19 cellular contexts compared by ENCODE assay signal in genomic region chr14:67409461-67409860, GRCh38. TPM values are rescaled to one million over a fixed set of nuclear protein-coding genes. Genes with fewer than 3 reads are reported as not detected.
DNase-seq lines count a peak whose midpoint lies in the region; ATAC-seq, FAIRE-seq and TF ChIP-seq lines count a peak whose summit lies in the region.
"Had no signal": no experiment of that assay in that cellular context is flagged by ENCODE, and none has a peak within 500 bp of the region (broad histone marks: within the 10 kb centered on the region; RNA-seq: fewer than 3 reads in every experiment).

No MANE protein-coding gene starts in this region.

- FAIRE-seq in keratinocyte (lab: Jason Lieb, UNC): peak; percentile 86
- FAIRE-seq: GM12892 had no signal

- H3K18ac ChIP-seq in IMR-90 (ENCODE audit: low read depth, low read length): no peak overlapping the region

- H4K20me1 ChIP-seq in IMR-90 (ENCODE audit: insufficient read depth, low read length) (no peaks in the 10 kb centered on the region), keratinocyte (ENCODE audit: control insufficient read depth, extremely low read depth, insufficient read depth, low read length) (peaks cover 10% of the 10 kb centered on the region)

- no peak for DNase-seq in IMR-90
- DNase-seq in keratinocyte (ENCODE audit: low read depth, low spot score): no peak
- DNase-seq in prostate gland (ENCODE audit: low spot score): peak; percentile 33
- DNase-seq in testis: no peak
- no peak for DNase-seq in type B pancreatic cell (ENCODE audit: extremely low spot score, unreplicated experiment)
- no peak for DNase-seq in G401 (ENCODE audit: low spot score)
- no peak for DNase-seq in OCI-M2 (lab: John Stamatoyannopoulos, UW; ENCODE audit: unreplicated experiment)
- DNase-seq: DND-41, GF-D8, GOT3, NCI-H1105 treated with DMSO at 0.1 percent for 48 hours, NCI-H187, NCI-H345, NCI-H526, SJCRH30 had no signal

- no peak overlapping the region for H3K4me3 Mint-ChIP-seq in type B pancreatic cell

- no peak overlapping the region for H4K91ac ChIP-seq in IMR-90 (ENCODE audit: insufficient read depth, low read depth, low read length)

- POLR2A ChIA-PET in IMR-90 (lab: Charles Lee; ENCODE audit: unreplicated experiment): no interaction called here

- intact Hi-C loops in IMR-90 (cut with micrococcal nuclease): no loop called here
- intact Hi-C loops in prostate gland (cut with DNase I): no loop called here
- intact Hi-C loops in testis (cut with DNase I; ENCODE audit: low total_unique reads): no loop called here

- no peak overlapping the region for H2BK5ac ChIP-seq in IMR-90 (ENCODE audit: low read depth, low read length, poor library complexity, severe bottlenecking)

- H3K9me3 ChIP-seq in IMR-90 (ENCODE audit: control insufficient read depth, insufficient read depth, low read length) (no peaks in the 10 kb centered on the region), duodenal mucosa (ENCODE audit: control insufficient read depth in 1 of 2, low read length in 2 of 2) (no peaks in the 10 kb centered on the region), keratinocyte (ENCODE audit: control insufficient read depth, low read depth, low read length) (no peaks in the 10 kb centered on the region), prostate gland (no peaks in the 10 kb centered on the region), testis (no peaks in the 10 kb centered on the region)
- H3K9me3 ChIP-seq: SJCRH30 had no signal

- TF ChIP-seq CTCF in IMR-90 (conservative IDR thresholded peaks at IDR 0.05; ENCODE audit: low read depth, low read length) (no peak), keratinocyte (optimal IDR thresholded peaks at IDR 0.05 in 1 of 3, IDR thresholded peaks at IDR 0.05 in 1 of 3, conservative IDR thresholded peaks at IDR 0.05 in 1 of 3; ENCODE audit: extremely low read depth in 1 of 3, insufficient read depth in 2 of 3, low read length in 3 of 3) (no peak), prostate gland (IDR thresholded peaks at IDR 0.05) (no peak), testis (IDR thresholded peaks at IDR 0.05) (no peak), type B pancreatic cell (conservative IDR thresholded peaks at IDR 0.05) (no peak)

- no peak overlapping the region for H2BK120ac ChIP-seq in IMR-90 (ENCODE audit: low read depth, low read length)

- no peak overlapping the region for H2BK15ac ChIP-seq in IMR-90 (ENCODE audit: low read depth, low read length)

- H3K23ac ChIP-seq in IMR-90 (ENCODE audit: low read depth, low read length): no peak overlapping the region

- H3K27me3 Mint-ChIP-seq in type B pancreatic cell: no peaks in the 10 kb centered on the region

- H3K4me1 Mint-ChIP-seq in type B pancreatic cell (ENCODE audit: unreplicated experiment): no peaks in the 10 kb centered on the region

- TF ChIP-seq POLR2A in IMR-90 (IDR thresholded peaks at IDR 0.05; ENCODE audit: low read depth, low read length): no peak
- TF ChIP-seq POLR2A in prostate gland (IDR thresholded peaks at IDR 0.05): no peak
- no peak for TF ChIP-seq POLR2A in testis (IDR thresholded peaks at IDR 0.05)

- H3K9ac ChIP-seq in IMR-90 (ENCODE audit: low read depth, low read length): no peak overlapping the region
- H3K9ac ChIP-seq in duodenal mucosa (ENCODE audit: low read depth in 1 of 2, low read length in 2 of 2): peak overlapping the region; percentile 8 to 18
- peak overlapping the region; percentile 95 for H3K9ac ChIP-seq in keratinocyte (ENCODE audit: control insufficient read depth, extremely low read depth, insufficient read depth, low read length)

- no peaks in the 10 kb centered on the region for H3K27me3 ChIP-seq in IMR-90 (ENCODE audit: control insufficient read depth, insufficient read depth, low read length)
- H3K27me3 ChIP-seq in duodenal mucosa (ENCODE audit: control insufficient read depth in 1 of 2, insufficient read depth in 2 of 2, low read length in 2 of 2): peaks cover 0 to 4% of the 10 kb centered on the region in 2 donors
- H3K27me3 ChIP-seq in keratinocyte (ENCODE audit: control insufficient read depth, extremely low read depth, insufficient read depth, low read length): no peaks in the 10 kb centered on the region
- H3K27me3 ChIP-seq in prostate gland (replicated peaks; ENCODE audit: insufficient read depth): no peaks in the 10 kb centered on the region
- no peaks in the 10 kb centered on the region for H3K27me3 ChIP-seq in testis
- H3K27me3 ChIP-seq: SJCRH30 had no signal

- H3K36me3 Mint-ChIP-seq in type B pancreatic cell: no peaks in the 10 kb centered on the region

- peaks cover 5% of the 10 kb centered on the region for H3K4me1 ChIP-seq in IMR-90 (ENCODE audit: control insufficient read depth, insufficient read depth, low read length)
- H3K4me1 ChIP-seq in duodenal mucosa (ENCODE audit: control insufficient read depth in 1 of 2, insufficient read depth in 2 of 2, low read length in 2 of 2): peaks cover 6 to 21% of the 10 kb centered on the region in 2 donors
- H3K4me1 ChIP-seq in keratinocyte (ENCODE audit: control insufficient read depth, extremely low read depth, insufficient read depth, low read length): peaks cover 43% of the 10 kb centered on the region
- no peaks in the 10 kb centered on the region for H3K4me1 ChIP-seq in prostate gland (replicated peaks)
- no peaks in the 10 kb centered on the region for H3K4me1 ChIP-seq in testis

- in situ Hi-C loops in IMR-90 (cut with MboI; ENCODE audit: low sequenced_read_pairs) (no loop called here), G401 (cut with HindIII; ENCODE audit: low sequenced_read_pairs) (no loop called here)

- no peaks in the 10 kb centered on the region for H3K9me3 Mint-ChIP-seq in type B pancreatic cell

- no peak overlapping the region for H3K56ac ChIP-seq in IMR-90 (ENCODE audit: extremely low read depth, insufficient read depth, low read length)

- H3K9me1 ChIP-seq in IMR-90 (ENCODE audit: insufficient read depth, low read length) (peaks cover 8% of the 10 kb centered on the region; the same call in 1 of the 2 replicates), keratinocyte (ENCODE audit: control insufficient read depth, extremely low read depth, insufficient read depth, low read length) (no peaks in the 10 kb centered on the region)

- no peak overlapping the region for H4K8ac ChIP-seq in IMR-90 (ENCODE audit: low read depth in 2 of 2, low read length in 2 of 2)

- H3K27ac Mint-ChIP-seq in type B pancreatic cell: no peak overlapping the region

- H2BK20ac ChIP-seq in IMR-90 (ENCODE audit: low read depth, low read length): no peak overlapping the region

- H3K14ac ChIP-seq in IMR-90 (replicated peaks; ENCODE audit: low read depth, low read length): no peak overlapping the region

- no peak overlapping the region for H2AK9ac ChIP-seq in IMR-90 (replicated peaks; ENCODE audit: low read depth, low read length, poor library complexity)

- whole genome bisulfite sequencing in IMR-90 (ENCODE audit: extremely low coverage in 2 of 2, insufficient read length in 1 of 2), 2 experiments: 64% methylated on average over 6 of the region's 8 CpGs; no CpG with 5 or more reads in 1 of the 2 experiments
- 37% methylated on average over 8 of the region's 8 CpGs for WGBS in prostate gland
- WGBS in testis, 2 donors: 60 to 72% methylated on average over 5 to 8 of the region's 8 CpGs

- H3K4me2 ChIP-seq in IMR-90 (ENCODE audit: low read depth, low read length) (no peak overlapping the region), keratinocyte (ENCODE audit: control insufficient read depth, extremely low read depth, insufficient read depth, low read depth, low read length) (peak overlapping the region; percentile 99)

- no TSS peak for BruUV-seq in IMR-90 (replicated peaks; lab: Mats Ljungman, UMichigan)

- no peak for TF ChIP-seq RAD21 in IMR-90 (IDR thresholded peaks at IDR 0.05; ENCODE audit: low read length)

- no peak overlapping the region for H4K5ac ChIP-seq in IMR-90 (ENCODE audit: low read depth, low read length)

- no peaks in the 10 kb centered on the region for H3K79me1 ChIP-seq in IMR-90 (ENCODE audit: low read depth in 1 of 2, low read length in 2 of 2)

- dilution Hi-C loops in IMR-90 (cut with HindIII; ENCODE audit: low sequenced_read_pairs, unreplicated experiment): no loop called here
- dilution Hi-C loops in keratinocyte (cut with MboI; ENCODE audit: extremely low pct_ligation_motif_present, low sequenced_read_pairs): no loop called here

- H3K36me3 ChIP-seq in IMR-90 (ENCODE audit: control insufficient read depth, insufficient read depth, low read length) (no peaks in the 10 kb centered on the region), duodenal mucosa (ENCODE audit: control insufficient read depth in 1 of 2, insufficient read depth in 2 of 2, low read length in 2 of 2) (no peaks in the 10 kb centered on the region), keratinocyte (ENCODE audit: control insufficient read depth in 2 of 2, extremely low read depth in 1 of 2, insufficient read depth in 2 of 2, low read length in 2 of 2) (peaks cover 5 to 15% of the 10 kb centered on the region in 2 experiments), prostate gland (no peaks in the 10 kb centered on the region), testis (ENCODE audit: low read depth, missing control alignments) (no peaks in the 10 kb centered on the region)
- H3K36me3 ChIP-seq: SJCRH30 had no signal

- CTCF ChIA-PET in IMR-90 (lab: Yijun Ruan, JAX): no interaction called here

- no peak overlapping the region for H3K4ac ChIP-seq in IMR-90 (ENCODE audit: low read depth, low read length)

- peaks cover 78% of the 10 kb centered on the region for H3K79me2 ChIP-seq in keratinocyte (ENCODE audit: control insufficient read depth, insufficient read depth, low read length)

- H3K4me3 ChIP-seq in IMR-90 (ENCODE audit: insufficient read depth, low read depth, low read length) (no peak overlapping the region), duodenal mucosa (ENCODE audit: low read depth in 1 of 2, low read length in 2 of 2) (peak overlapping the region in 1 of 2 donors; percentile 31), keratinocyte (ENCODE audit: control insufficient read depth in 2 of 3, extremely low read depth in 1 of 3, insufficient read depth in 2 of 3, low read depth in 1 of 3, low read length in 3 of 3) (peak overlapping the region; percentile 70 to 85 (median 84)), prostate gland (no peak overlapping the region), testis (no peak overlapping the region)
- H3K4me3 ChIP-seq: SJCRH30 had no signal

- no peak for ATAC-seq in IMR-90 (ENCODE audit: low read depth)

- H3K27ac ChIP-seq in IMR-90 (ENCODE audit: insufficient read depth, low read length) (no peak overlapping the region), duodenal mucosa (ENCODE audit: low read depth, low read length) (no peak overlapping the region), keratinocyte (ENCODE audit: control insufficient read depth, insufficient read depth, low read length) (peak overlapping the region; percentile 96), prostate gland (no peak overlapping the region), testis (no peak overlapping the region)
- H3K27ac ChIP-seq: C4-2B, SJCRH30 had no signal

- H2AFZ ChIP-seq in IMR-90 (replicated peaks; ENCODE audit: low read length, poor library complexity): peak overlapping the region; percentile 35
- H2AFZ ChIP-seq in keratinocyte (ENCODE audit: control insufficient read depth, low read length): no peak overlapping the region

- H2AK5ac ChIP-seq in IMR-90 (ENCODE audit: low read depth, low read length): no peak overlapping the region

RNA-seq across cellular contexts. Expression of gene PLEK2, which starts 2.5 kb away (rescaled TPM):
- total RNA-seq in IMR-90 (2012; rRNA removed) (2.2 and 2.5 TPM in 2 replicates), prostate gland (10 to 100 TPM in 1 of 2 donors, 1 to 10 TPM in 1; 8.1 to 21.1 TPM), testis (1 to 10 TPM; 4.2 to 5.7 TPM), type B pancreatic cell (ENCODE audit: low replicate concordance) (1.2 TPM in 1 of 2 replicates, not detected in the other)
- polyA plus RNA-seq in IMR-90 (2012; rRNA removed) (1.5 and 1.7 TPM in 2 replicates), keratinocyte (127 to 253 TPM (median 219 TPM) in 3 replicates), testis (ENCODE audit: insufficient read depth, low read depth, low replicate concordance) (7.1 TPM)
- 0.64 and 1.2 TPM in 2 replicates for polyA plus RNA-seq in IMR-90 (2012; cell fraction: cytosol; rRNA removed)
- polyA plus RNA-seq in IMR-90 (2012; cell fraction: nucleus; rRNA removed; ENCODE audit: low replicate concordance): 0.61 and 0.66 TPM in 2 replicates
- polyA plus RNA-seq in keratinocyte (2011; ENCODE audit: low read depth): 18.3 TPM
- polyA plus RNA-seq in keratinocyte (2011; cell fraction: cytosol; rRNA removed): 168 and 236 TPM in 2 replicates
- 108 TPM in 2 replicates for polyA plus RNA-seq in keratinocyte (2011; cell fraction: nucleus; rRNA removed)
- polyA plus RNA-seq in keratinocyte (2012; ENCODE audit: low replicate concordance): 40.8 and 252 TPM in 2 replicates
- polyA minus RNA-seq in keratinocyte: 61.2 to 106 TPM (median 88.5 TPM) in 3 replicates
- 122 TPM for polyA minus RNA-seq in keratinocyte (2011; cell fraction: cytosol; rRNA and poly(A)+ RNA removed)
- 37.7 and 40.0 TPM in 2 replicates for polyA minus RNA-seq in keratinocyte (2011; cell fraction: nucleus; rRNA and poly(A)+ RNA removed)
- 0.80 and 1.3 TPM in 2 replicates for total RNA-seq in G401 (2014; rRNA removed; shearing (Covaris generic))
- total RNA-seq: OCI-LY7, SJCRH30 had no signal

RNA-seq across cellular contexts. Expression of gene EIF2S1, which starts 49.3 kb away (rescaled TPM):
- total RNA-seq in IMR-90 (2012; rRNA removed) (125 and 360 TPM in 2 replicates), prostate gland (10 to 100 TPM; 53.1 to 63.6 TPM), testis (10 to 100 TPM; 82.1 to 83.9 TPM), type B pancreatic cell (ENCODE audit: low replicate concordance) (88.1 and 99.1 TPM in 2 replicates)
- polyA plus RNA-seq in IMR-90 (2012; rRNA removed) (51.3 and 57.9 TPM in 2 replicates), keratinocyte (135 to 294 TPM (median 195 TPM) in 3 replicates), testis (ENCODE audit: insufficient read depth, low read depth, low replicate concordance) (158 TPM)
- polyA plus RNA-seq in IMR-90 (2012; cell fraction: cytosol; rRNA removed): 6.6 and 7.6 TPM in 2 replicates
- 2.3 and 13.5 TPM in 2 replicates for polyA plus RNA-seq in IMR-90 (2012; cell fraction: nucleus; rRNA removed; ENCODE audit: low replicate concordance)
- polyA plus RNA-seq in keratinocyte (2011; ENCODE audit: low read depth): 460 TPM
- polyA plus RNA-seq in keratinocyte (2011; cell fraction: cytosol; rRNA removed): 126 and 142 TPM in 2 replicates
- polyA plus RNA-seq in keratinocyte (2011; cell fraction: nucleus; rRNA removed): 77.1 and 156 TPM in 2 replicates
- polyA plus RNA-seq in keratinocyte (2012; ENCODE audit: low replicate concordance): 184 and 257 TPM in 2 replicates
- polyA minus RNA-seq in keratinocyte: 43.9 to 203 TPM (median 77.0 TPM) in 3 replicates
- 85.0 TPM for polyA minus RNA-seq in keratinocyte (2011; cell fraction: cytosol; rRNA and poly(A)+ RNA removed)
- polyA minus RNA-seq in keratinocyte (2011; cell fraction: nucleus; rRNA and poly(A)+ RNA removed): 52.8 and 113 TPM in 2 replicates
- 347 and 407 TPM in 2 replicates for total RNA-seq in G401 (2014; rRNA removed; shearing (Covaris generic))

RNA-seq across cellular contexts. Expression of gene ATP6V1D, which starts 49.9 kb away (rescaled TPM):
- total RNA-seq in IMR-90 (2012; rRNA removed) (113 and 167 TPM in 2 replicates), prostate gland (100 to 1,000 TPM in 1 of 2 donors, 10 to 100 TPM in 1; 94.3 to 101 TPM), testis (100 to 1,000 TPM in 1 of 2 donors, 10 to 100 TPM in 1; 75.6 to 103 TPM), type B pancreatic cell (ENCODE audit: low replicate concordance) (52.8 and 60.1 TPM in 2 replicates)
- polyA plus RNA-seq in IMR-90 (2012; rRNA removed) (47.3 and 54.5 TPM in 2 replicates), keratinocyte (59.8 to 112 TPM (median 84.9 TPM) in 3 replicates), testis (ENCODE audit: insufficient read depth, low read depth, low replicate concordance) (68.0 TPM)
- polyA plus RNA-seq in IMR-90 (2012; cell fraction: cytosol; rRNA removed): 17.2 and 23.4 TPM in 2 replicates
- 3.5 and 22.9 TPM in 2 replicates for polyA plus RNA-seq in IMR-90 (2012; cell fraction: nucleus; rRNA removed; ENCODE audit: low replicate concordance)
- 103 TPM for polyA plus RNA-seq in keratinocyte (2011; ENCODE audit: low read depth)
- 74.5 and 141 TPM in 2 replicates for polyA plus RNA-seq in keratinocyte (2011; cell fraction: cytosol; rRNA removed)
- polyA plus RNA-seq in keratinocyte (2011; cell fraction: nucleus; rRNA removed): 44.4 and 58.8 TPM in 2 replicates
- 61.7 and 92.8 TPM in 2 replicates for polyA plus RNA-seq in keratinocyte (2012; ENCODE audit: low replicate concordance)
- polyA minus RNA-seq in keratinocyte: 42.9 to 70.4 TPM (median 46.5 TPM) in 3 replicates
- polyA minus RNA-seq in keratinocyte (2011; cell fraction: cytosol; rRNA and poly(A)+ RNA removed): 88.2 TPM
- 33.0 and 47.0 TPM in 2 replicates for polyA minus RNA-seq in keratinocyte (2011; cell fraction: nucleus; rRNA and poly(A)+ RNA removed)
- 158 and 168 TPM in 2 replicates for total RNA-seq in G401 (2014; rRNA removed; shearing (Covaris generic))

Comparison
In these comparisons a context has a peak if more than half of its experiments do, and no peak if none do; other contexts are left out.
1. H3K4me3 ChIP-seq: peak in keratinocyte (3 of 3); none in IMR-90 (single experiment), prostate gland (0 of 2) and testis (0 of 2).